Comparison of ENCODE assay signal across 14 cellular contexts in genomic region chr4:183675625-183676024, GRCh38.
"Had no signal": no experiment of that assay in that cellular context is flagged by ENCODE, and none has a peak within 500 bp of the region (broad histone marks: within the 10 kb centered on the region; RNA-seq: fewer than 3 reads in every experiment).

No MANE protein-coding gene starts in this region.

- H3K4me3 ChIP-seq: dorsolateral prefrontal cortex, hepatocyte, upper lobe of right lung had no signal

- FAIRE-seq: bronchial epithelial cell had no signal

- DNase-seq: activated CD4-positive, alpha-beta T cell treated with anti-CD3 and anti-CD28 coated beads, Interleukin-2, amount 10 ng/mL, durations not matched to agents 7 days and 5 days; activated CD4-positive, CD25-positive, alpha-beta regulatory T cell; activated CD8-positive, alpha-beta T cell treated with anti-CD3 and anti-CD28 coated beads, Interleukin-2, amount 10 ng/mL, durations not matched to agents 7 days and 5 days; activated effector memory CD4-positive, alpha-beta T cell treated with Interleukin-2 at 50 U/mL for 16 hours; activated T-cell treated with anti-CD3 and anti-CD28 coated beads, Interleukin-2, amount 50 U/mL, for 48 hours; dorsolateral prefrontal cortex; left cardiac atrium; mesendoderm; naive thymus-derived CD4-positive, alpha-beta T cell; stimulated activated naive B cell treated with anti-CD40 and anti-IgM and Interleukin-4, amounts not matched to agents 10 μg/mL and 1 μg/mL and 100 μg/mL, for 72 hours; T1000; upper lobe of right lung had no signal

- ATAC-seq: activated CD8-positive, alpha-beta T cell treated with anti-CD3 and anti-CD28 coated beads, Interleukin-2, amount 10 ng/mL, durations not matched to agents 7 days and 5 days; left cardiac atrium; naive thymus-derived CD4-positive, alpha-beta T cell; stimulated activated naive B cell treated with anti-CD40 and anti-IgM and Interleukin-4, amounts not matched to agents 10 μg/mL and 1 μg/mL and 100 μg/mL, for 72 hours; upper lobe of right lung had no signal
